Comparison of ENCODE assay signal across 1 cellular context in the genomic region with DNA sequence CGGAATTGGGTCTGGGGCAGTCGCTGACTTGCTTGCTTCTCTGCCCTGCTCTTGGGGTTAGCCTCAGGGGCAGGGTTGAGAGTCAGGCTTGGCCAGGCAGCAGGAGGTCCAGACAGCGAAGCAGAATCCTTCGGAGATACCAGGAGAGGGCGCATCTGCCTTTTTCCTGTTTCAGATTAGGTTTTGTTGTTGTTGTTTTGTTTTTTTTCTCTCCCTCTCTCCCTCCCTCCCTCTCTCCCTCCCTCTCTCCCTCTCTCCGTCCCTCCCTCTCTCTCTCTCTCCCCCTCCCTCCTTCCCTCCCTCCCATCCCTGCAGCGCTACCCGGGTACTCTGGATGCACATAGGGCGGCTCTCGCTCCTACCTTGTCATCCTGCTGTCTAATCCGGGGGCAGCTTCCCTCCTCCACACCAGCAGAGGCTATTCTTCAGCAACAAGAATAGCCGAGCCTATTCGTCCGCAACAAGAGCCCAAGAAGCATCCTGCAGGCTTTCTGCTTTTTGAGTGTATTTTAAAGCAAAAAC.
TF ChIP-seq lines count a peak whose summit lies in the region.

No MANE protein-coding gene starts in this region.

TF ChIP-seq in HEK293, 187 proteins besides CTCF, POLR2A, EP300 and RAD21 (continued from another document and continues in another):
- TF ChIP-seq, protein P1, sequence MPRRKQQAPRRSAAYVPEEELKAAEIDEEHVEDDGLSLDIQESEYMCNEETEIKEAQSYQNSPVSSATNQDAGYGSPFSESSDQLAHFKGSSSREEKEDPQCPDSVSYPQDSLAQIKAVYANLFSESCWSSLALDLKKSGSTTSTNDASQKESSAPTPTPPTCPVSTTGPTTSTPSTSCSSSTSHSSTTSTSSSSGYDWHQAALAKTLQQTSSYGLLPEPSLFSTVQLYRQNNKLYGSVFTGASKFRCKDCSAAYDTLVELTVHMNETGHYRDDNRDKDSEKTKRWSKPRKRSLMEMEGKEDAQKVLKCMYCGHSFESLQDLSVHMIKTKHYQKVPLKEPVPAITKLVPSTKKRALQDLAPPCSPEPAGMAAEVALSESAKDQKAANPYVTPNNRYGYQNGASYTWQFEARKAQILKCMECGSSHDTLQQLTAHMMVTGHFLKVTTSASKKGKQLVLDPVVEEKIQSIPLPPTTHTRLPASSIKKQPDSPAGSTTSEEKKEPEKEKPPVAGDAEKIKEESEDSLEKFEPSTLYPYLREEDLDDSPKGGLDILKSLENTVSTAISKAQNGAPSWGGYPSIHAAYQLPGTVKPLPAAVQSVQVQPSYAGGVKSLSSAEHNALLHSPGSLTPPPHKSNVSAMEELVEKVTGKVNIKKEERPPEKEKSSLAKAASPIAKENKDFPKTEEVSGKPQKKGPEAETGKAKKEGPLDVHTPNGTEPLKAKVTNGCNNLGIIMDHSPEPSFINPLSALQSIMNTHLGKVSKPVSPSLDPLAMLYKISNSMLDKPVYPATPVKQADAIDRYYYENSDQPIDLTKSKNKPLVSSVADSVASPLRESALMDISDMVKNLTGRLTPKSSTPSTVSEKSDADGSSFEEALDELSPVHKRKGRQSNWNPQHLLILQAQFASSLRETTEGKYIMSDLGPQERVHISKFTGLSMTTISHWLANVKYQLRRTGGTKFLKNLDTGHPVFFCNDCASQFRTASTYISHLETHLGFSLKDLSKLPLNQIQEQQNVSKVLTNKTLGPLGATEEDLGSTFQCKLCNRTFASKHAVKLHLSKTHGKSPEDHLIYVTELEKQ (tag by site-specific recombination; IDR thresholded peaks at IDR 0.05; ENCODE audit: borderline replicate concordance) = no peak
- TF ChIP-seq ZNF132 (tag by site-specific recombination; IDR thresholded peaks at IDR 0.05; ENCODE audit: borderline replicate concordance) = no peak
- no peak for TF ChIP-seq TRIM28 (IDR thresholded peaks at IDR 0.05; ENCODE audit: borderline replicate concordance, low read length)
- peak; percentile 22; the same call in 1 of the 2 replicates for TF ChIP-seq FEZF1 (tag by site-specific recombination; IDR thresholded peaks at IDR 0.05)
- TF ChIP-seq ZNF416 (tag by site-specific recombination; IDR thresholded peaks at IDR 0.05) = no peak
- TF ChIP-seq GLIS2 (tag by site-specific recombination; IDR thresholded peaks at IDR 0.05) = no peak
- TF ChIP-seq KLF9 (tag by site-specific recombination; IDR thresholded peaks at IDR 0.05; ENCODE audit: low read depth) = peak; percentile 12; the same call in 1 of the 2 replicates
- TF ChIP-seq ZBTB17 (tag by site-specific recombination; IDR thresholded peaks at IDR 0.05) = peak; percentile 75
- no peak for TF ChIP-seq ZNF776 (tag by site-specific recombination; IDR thresholded peaks at IDR 0.05; ENCODE audit: borderline replicate concordance)
- no peak for TF ChIP-seq ZNF202 (tag by site-specific recombination; IDR thresholded peaks at IDR 0.05; ENCODE audit: borderline replicate concordance)
- TF ChIP-seq SP3 (tag by site-specific recombination; IDR thresholded peaks at IDR 0.05) = peak; percentile 57
- TF ChIP-seq, protein P2, sequence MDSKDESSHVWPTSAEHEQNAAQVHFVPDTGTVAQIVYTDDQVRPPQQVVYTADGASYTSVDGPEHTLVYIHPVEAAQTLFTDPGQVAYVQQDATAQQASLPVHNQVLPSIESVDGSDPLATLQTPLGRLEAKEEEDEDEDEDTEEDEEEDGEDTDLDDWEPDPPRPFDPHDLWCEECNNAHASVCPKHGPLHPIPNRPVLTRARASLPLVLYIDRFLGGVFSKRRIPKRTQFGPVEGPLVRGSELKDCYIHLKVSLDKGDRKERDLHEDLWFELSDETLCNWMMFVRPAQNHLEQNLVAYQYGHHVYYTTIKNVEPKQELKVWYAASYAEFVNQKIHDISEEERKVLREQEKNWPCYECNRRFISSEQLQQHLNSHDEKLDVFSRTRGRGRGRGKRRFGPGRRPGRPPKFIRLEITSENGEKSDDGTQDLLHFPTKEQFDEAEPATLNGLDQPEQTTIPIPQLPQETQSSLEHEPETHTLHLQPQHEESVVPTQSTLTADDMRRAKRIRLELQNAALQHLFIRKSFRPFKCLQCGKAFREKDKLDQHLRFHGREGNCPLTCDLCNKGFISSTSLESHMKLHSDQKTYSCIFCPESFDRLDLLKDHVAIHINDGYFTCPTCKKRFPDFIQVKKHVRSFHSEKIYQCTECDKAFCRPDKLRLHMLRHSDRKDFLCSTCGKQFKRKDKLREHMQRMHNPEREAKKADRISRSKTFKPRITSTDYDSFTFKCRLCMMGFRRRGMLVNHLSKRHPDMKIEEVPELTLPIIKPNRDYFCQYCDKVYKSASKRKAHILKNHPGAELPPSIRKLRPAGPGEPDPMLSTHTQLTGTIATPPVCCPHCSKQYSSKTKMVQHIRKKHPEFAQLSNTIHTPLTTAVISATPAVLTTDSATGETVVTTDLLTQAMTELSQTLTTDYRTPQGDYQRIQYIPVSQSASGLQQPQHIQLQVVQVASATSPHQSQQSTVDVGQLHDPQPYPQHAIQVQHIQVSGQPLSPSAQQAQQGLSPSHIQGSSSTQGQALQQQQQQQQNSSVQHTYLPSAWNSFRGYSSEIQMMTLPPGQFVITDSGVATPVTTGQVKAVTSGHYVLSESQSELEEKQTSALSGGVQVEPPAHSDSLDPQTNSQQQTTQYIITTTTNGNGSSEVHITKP (tag by site-specific recombination; IDR thresholded peaks at IDR 0.05) = peak; percentile 65
- TF ChIP-seq ZNF292 (tag by site-specific recombination; IDR thresholded peaks at IDR 0.05; ENCODE audit: borderline replicate concordance, low read depth) = no peak
- no peak for TF ChIP-seq ZNF211 (tag by site-specific recombination; IDR thresholded peaks at IDR 0.05; ENCODE audit: low read depth)
- TF ChIP-seq ZNF311 (tag by site-specific recombination; IDR thresholded peaks at IDR 0.05; ENCODE audit: borderline replicate concordance) = no peak
- TF ChIP-seq ZNF624 (tag by site-specific recombination; IDR thresholded peaks at IDR 0.05) = no peak
- TF ChIP-seq, protein P3, sequence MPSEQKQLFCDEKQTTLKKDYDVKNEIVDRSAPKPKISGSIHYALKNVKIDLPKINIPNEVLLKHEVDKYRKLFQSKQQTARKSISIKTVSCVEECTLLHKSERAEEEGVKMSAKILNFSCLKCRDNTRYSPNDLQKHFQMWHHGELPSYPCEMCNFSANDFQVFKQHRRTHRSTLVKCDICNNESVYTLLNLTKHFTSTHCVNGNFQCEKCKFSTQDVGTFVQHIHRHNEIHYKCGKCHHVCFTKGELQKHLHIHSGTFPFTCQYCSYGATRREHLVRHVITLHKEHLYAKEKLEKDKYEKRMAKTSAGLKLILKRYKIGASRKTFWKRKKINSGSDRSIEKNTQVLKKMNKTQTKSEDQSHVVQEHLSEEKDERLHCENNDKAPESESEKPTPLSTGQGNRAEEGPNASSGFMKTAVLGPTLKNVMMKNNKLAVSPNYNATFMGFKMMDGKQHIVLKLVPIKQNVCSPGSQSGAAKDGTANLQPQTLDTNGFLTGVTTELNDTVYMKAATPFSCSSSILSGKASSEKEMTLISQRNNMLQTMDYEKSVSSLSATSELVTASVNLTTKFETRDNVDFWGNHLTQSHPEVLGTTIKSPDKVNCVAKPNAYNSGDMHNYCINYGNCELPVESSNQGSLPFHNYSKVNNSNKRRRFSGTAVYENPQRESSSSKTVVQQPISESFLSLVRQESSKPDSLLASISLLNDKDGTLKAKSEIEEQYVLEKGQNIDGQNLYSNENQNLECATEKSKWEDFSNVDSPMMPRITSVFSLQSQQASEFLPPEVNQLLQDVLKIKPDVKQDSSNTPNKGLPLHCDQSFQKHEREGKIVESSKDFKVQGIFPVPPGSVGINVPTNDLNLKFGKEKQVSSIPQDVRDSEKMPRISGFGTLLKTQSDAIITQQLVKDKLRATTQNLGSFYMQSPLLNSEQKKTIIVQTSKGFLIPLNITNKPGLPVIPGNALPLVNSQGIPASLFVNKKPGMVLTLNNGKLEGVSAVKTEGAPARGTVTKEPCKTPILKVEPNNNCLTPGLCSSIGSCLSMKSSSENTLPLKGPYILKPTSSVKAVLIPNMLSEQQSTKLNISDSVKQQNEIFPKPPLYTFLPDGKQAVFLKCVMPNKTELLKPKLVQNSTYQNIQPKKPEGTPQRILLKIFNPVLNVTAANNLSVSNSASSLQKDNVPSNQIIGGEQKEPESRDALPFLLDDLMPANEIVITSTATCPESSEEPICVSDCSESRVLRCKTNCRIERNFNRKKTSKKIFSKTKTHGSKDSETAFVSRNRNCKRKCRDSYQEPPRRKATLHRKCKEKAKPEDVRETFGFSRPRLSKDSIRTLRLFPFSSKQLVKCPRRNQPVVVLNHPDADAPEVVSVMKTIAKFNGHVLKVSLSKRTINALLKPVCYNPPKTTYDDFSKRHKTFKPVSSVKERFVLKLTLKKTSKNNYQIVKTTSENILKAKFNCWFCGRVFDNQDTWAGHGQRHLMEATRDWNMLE (tag by site-specific recombination; conservative IDR thresholded peaks at IDR 0.05; ENCODE audit: low read depth) = no peak
- TF ChIP-seq ZNF558 (tag by site-specific recombination; IDR thresholded peaks at IDR 0.05) = no peak
- TF ChIP-seq BCL11B (tag by site-specific recombination; IDR thresholded peaks at IDR 0.05; ENCODE audit: low read depth) = no peak
- TF ChIP-seq ZNF514 (tag by site-specific recombination; IDR thresholded peaks at IDR 0.05) = no peak
- TF ChIP-seq ZNF121 (tag by site-specific recombination; IDR thresholded peaks at IDR 0.05) = no peak
- TF ChIP-seq ZEB2 (tag by site-specific recombination; IDR thresholded peaks at IDR 0.05) = no peak
- TF ChIP-seq EGR2 (tag by site-specific recombination; IDR thresholded peaks at IDR 0.05; ENCODE audit: low read depth) = no peak
- no peak for TF ChIP-seq ZNF623 (tag by site-specific recombination; IDR thresholded peaks at IDR 0.05)
- TF ChIP-seq ZNF114 (tag by site-specific recombination; IDR thresholded peaks at IDR 0.05) = no peak
- TF ChIP-seq KLF8 (tag by site-specific recombination; IDR thresholded peaks at IDR 0.05) = peak; percentile 35; the same call in 1 of the 2 replicates
- TF ChIP-seq ZNF433 (tag by site-specific recombination; IDR thresholded peaks at IDR 0.05; ENCODE audit: low read depth) = no peak
- TF ChIP-seq HOXA7 (CRISPR knock-in tag; IDR thresholded peaks at IDR 0.05; ENCODE audit: borderline replicate concordance) = no peak
- no peak for TF ChIP-seq ZNF146 (tag by site-specific recombination; IDR thresholded peaks at IDR 0.05)
- no peak for TF ChIP-seq ZNF112 (tag by site-specific recombination; IDR thresholded peaks at IDR 0.05)
- no peak for TF ChIP-seq SCRT1 (tag by site-specific recombination; IDR thresholded peaks at IDR 0.05; ENCODE audit: borderline replicate concordance)
- TF ChIP-seq, protein P4, sequence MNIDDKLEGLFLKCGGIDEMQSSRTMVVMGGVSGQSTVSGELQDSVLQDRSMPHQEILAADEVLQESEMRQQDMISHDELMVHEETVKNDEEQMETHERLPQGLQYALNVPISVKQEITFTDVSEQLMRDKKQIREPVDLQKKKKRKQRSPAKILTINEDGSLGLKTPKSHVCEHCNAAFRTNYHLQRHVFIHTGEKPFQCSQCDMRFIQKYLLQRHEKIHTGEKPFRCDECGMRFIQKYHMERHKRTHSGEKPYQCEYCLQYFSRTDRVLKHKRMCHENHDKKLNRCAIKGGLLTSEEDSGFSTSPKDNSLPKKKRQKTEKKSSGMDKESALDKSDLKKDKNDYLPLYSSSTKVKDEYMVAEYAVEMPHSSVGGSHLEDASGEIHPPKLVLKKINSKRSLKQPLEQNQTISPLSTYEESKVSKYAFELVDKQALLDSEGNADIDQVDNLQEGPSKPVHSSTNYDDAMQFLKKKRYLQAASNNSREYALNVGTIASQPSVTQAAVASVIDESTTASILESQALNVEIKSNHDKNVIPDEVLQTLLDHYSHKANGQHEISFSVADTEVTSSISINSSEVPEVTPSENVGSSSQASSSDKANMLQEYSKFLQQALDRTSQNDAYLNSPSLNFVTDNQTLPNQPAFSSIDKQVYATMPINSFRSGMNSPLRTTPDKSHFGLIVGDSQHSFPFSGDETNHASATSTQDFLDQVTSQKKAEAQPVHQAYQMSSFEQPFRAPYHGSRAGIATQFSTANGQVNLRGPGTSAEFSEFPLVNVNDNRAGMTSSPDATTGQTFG (tag by site-specific recombination; IDR thresholded peaks at IDR 0.05; ENCODE audit: borderline replicate concordance) = no peak
- TF ChIP-seq ZSCAN23 (tag by site-specific recombination; IDR thresholded peaks at IDR 0.05) = 0 out of 2 replicates have a peak, but pooled peaks have one; percentile 28
- TF ChIP-seq ZNF19 (tag by site-specific recombination; IDR thresholded peaks at IDR 0.05; ENCODE audit: low read depth) = no peak
- TF ChIP-seq GLI4 (tag by site-specific recombination; IDR thresholded peaks at IDR 0.05) = no peak
- TF ChIP-seq ZNF658 (tag by site-specific recombination; IDR thresholded peaks at IDR 0.05) = no peak
- no peak for TF ChIP-seq ZNF426 (tag by site-specific recombination; IDR thresholded peaks at IDR 0.05)
- no peak; the same call in 1 of the 2 replicates for TF ChIP-seq ZBTB20 (tag by site-specific recombination; IDR thresholded peaks at IDR 0.05)
- TF ChIP-seq, protein P5, sequence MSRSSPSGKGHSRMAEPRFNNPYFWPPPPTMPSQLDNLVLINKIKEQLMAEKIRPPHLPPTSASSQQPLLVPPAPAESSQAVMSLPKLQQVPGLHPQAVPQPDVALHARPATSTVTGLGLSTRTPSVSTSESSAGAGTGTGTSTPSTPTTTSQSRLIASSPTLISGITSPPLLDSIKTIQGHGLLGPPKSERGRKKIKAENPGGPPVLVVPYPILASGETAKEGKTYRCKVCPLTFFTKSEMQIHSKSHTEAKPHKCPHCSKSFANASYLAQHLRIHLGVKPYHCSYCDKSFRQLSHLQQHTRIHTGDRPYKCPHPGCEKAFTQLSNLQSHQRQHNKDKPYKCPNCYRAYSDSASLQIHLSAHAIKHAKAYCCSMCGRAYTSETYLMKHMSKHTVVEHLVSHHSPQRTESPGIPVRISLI (tag by site-specific recombination; IDR thresholded peaks at IDR 0.05) = 0 out of 2 replicates have a peak, but pooled peaks have one; percentile 75
- TF ChIP-seq, protein P6, sequence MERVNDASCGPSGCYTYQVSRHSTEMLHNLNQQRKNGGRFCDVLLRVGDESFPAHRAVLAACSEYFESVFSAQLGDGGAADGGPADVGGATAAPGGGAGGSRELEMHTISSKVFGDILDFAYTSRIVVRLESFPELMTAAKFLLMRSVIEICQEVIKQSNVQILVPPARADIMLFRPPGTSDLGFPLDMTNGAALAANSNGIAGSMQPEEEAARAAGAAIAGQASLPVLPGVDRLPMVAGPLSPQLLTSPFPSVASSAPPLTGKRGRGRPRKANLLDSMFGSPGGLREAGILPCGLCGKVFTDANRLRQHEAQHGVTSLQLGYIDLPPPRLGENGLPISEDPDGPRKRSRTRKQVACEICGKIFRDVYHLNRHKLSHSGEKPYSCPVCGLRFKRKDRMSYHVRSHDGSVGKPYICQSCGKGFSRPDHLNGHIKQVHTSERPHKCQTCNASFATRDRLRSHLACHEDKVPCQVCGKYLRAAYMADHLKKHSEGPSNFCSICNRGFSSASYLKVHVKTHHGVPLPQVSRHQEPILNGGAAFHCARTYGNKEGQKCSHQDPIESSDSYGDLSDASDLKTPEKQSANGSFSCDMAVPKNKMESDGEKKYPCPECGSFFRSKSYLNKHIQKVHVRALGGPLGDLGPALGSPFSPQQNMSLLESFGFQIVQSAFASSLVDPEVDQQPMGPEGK (tag by site-specific recombination; IDR thresholded peaks at IDR 0.05) = peak; percentile 65
- peak; percentile 99 for TF ChIP-seq ZNF169 (tag by site-specific recombination; IDR thresholded peaks at IDR 0.05)
